Comparison of ENCODE assay signal across 1 cellular context in genomic region chr5:60743511-60744314, GRCh38.
TF ChIP-seq lines count a peak whose summit lies in the region.

No MANE protein-coding gene starts in this region.

TF ChIP-seq in K562, 482 proteins besides CTCF, POLR2A, EP300 and RAD21:
- no peak for TF ChIP-seq NR4A1 (CRISPR knock-in tag; IDR thresholded peaks at IDR 0.05)
- no peak for TF ChIP-seq NR4A1 (tag; IDR thresholded peaks at IDR 0.05)
- peak; percentile 43; the same call in 1 of the 2 replicates for TF ChIP-seq POLR2G (IDR thresholded peaks at IDR 0.05; ENCODE audit: low read depth, low read length)
